In the genomic region with DNA sequence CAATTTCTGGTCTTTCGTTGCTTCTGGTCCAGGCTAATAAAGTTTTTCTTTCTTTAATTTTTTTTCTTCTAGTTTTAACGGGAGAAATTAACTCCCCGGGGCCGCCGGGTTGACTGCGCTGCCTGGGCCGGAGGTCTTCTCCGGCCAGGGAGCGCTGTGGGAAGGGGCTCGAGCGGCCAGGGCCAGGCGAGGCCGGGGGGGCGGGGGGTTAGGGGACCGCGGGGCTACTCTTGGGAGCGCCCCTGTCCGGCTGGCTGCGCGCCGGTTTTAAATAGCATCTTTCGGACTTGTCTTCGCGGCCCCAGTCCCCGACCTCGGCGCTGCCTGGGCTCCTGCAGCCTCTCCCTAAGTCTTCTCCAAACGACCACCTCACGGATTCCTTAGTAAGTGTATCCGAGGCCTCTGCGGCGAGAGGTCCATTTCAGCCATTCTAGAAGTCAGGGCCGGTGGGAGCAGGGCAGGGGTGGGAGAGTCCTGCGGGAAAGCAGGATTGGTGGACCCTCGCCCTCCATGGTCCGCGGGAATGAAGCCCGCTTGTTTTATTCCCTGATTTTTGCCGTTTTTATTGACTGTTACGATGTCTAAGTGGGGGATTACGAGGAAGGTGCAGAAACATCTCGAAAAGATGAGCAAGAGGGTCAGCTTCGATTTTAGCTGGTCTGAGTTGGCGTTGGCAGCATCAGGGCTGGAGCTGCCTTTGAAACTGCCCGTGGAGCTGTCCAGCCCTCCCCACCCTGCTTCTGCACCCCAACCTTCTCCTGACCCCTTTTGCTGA, we compare ENCODE assay signal across 8 cellular contexts. TPM values are rescaled to one million over a fixed set of nuclear protein-coding genes. Genes with fewer than 3 reads are reported as not detected.
DNase-seq lines count a peak whose midpoint lies in the region; ATAC-seq, FAIRE-seq and TF ChIP-seq lines count a peak whose summit lies in the region.

No MANE protein-coding gene starts in this region.

- H3K36me3 ChIP-seq in ACC112 (ENCODE audit: insufficient read depth, low read length) (peaks cover 6% of the 10 kb centered on the region; the same call in 1 of the 2 replicates), urinary bladder (ENCODE audit: insufficient read depth) (no peaks in the 10 kb centered on the region)

- no peak for TF ChIP-seq POLR2A in GM12892 (IDR thresholded peaks at IDR 0.05; ENCODE audit: low read depth, low read length)

- no peak for TF ChIP-seq CTCF in natural killer cell (IDR thresholded peaks at IDR 0.05)

- peaks cover 15% of the 10 kb centered on the region for H3K79me2 ChIP-seq in ACC112 (ENCODE audit: control insufficient read depth, insufficient read depth, low read length, unreplicated experiment)

- H3K4me1 ChIP-seq in ACC112 (ENCODE audit: control insufficient read depth, insufficient read depth, low read length, unreplicated experiment) = no peaks in the 10 kb centered on the region
- H3K4me1 ChIP-seq in urinary bladder (ENCODE audit: insufficient read depth) = no peaks in the 10 kb centered on the region

- peaks cover 9% of the 10 kb centered on the region; the same call in 1 of the 2 replicates for H3K27me3 ChIP-seq in ACC112 (ENCODE audit: insufficient read depth, low read length)

- intact Hi-C loops in natural killer cell (cut with micrococcal nuclease) = loop anchor here (1.0 kb wide), 1 partner anchor 34 kb away; a partner anchor contains a TSS

- H3K4me3 Mint-ChIP-seq in natural killer cell = peak overlapping the region; percentile 92

- H3K36me3 Mint-ChIP-seq in natural killer cell = no peaks in the 10 kb centered on the region

- WGBS in urinary bladder = under 1% methylated on average over 45 of the region's 45 CpGs

- peak overlapping the region; percentile 100 for H3K4me3 ChIP-seq in ACC112 (ENCODE audit: low read depth, low read length)
- H3K4me3 ChIP-seq in urinary bladder (ENCODE audit: low read depth, low read length) = peak overlapping the region; percentile 75

- no peak overlapping the region for H3K27ac ChIP-seq in ACC112 (ENCODE audit: low read depth, low read length)
- H3K27ac ChIP-seq in urinary bladder (ENCODE audit: low read depth) = peak overlapping the region; percentile 27

- peaks cover 5 to 11% of the 10 kb centered on the region in 2 donors for H3K27me3 Mint-ChIP-seq in natural killer cell (ENCODE audit: low read depth in 2 of 2)

- H3K9me3 Mint-ChIP-seq in natural killer cell = no peaks in the 10 kb centered on the region

- peak overlapping the region; percentile 85 to 88 for H3K27ac Mint-ChIP-seq in natural killer cell

- ATAC-seq in HG02763 (IDR thresholded peaks at IDR 0.05; ENCODE audit: unreplicated experiment) (peak; percentile 22), natural killer cell (peak; percentile 16 to 28 (median 23))

- peak; percentile 81 for FAIRE-seq in GM12892 (lab: Jason Lieb, UNC)

- peak overlapping the region; percentile 97 for H2AFZ ChIP-seq in ACC112 (ENCODE audit: low read length, unreplicated experiment)

- DNase-seq in GM12892 (ENCODE audit: insufficient read length) = peak; percentile 15
- DNase-seq in NCI-H1105 treated with DMSO at 0.1 percent for 48 hours (lab: John Stamatoyannopoulos, UW) = peak; percentile 41
- DNase-seq in activated T-cell treated with anti-CD3 and anti-CD28 coated beads for 4 hours = peak; percentile 9
- DNase-seq in fibroblast of peridontal ligament (ENCODE audit: extremely low read depth) = peak; percentile 40
- no peak for DNase-seq in natural killer cell

- H3K4me1 Mint-ChIP-seq in natural killer cell = peaks cover 31 to 41% of the 10 kb centered on the region in 2 donors

RNA-seq across cellular contexts. Expression of a gene that starts 0.5 kb away (rescaled TPM):
- polyA plus RNA-seq in GM12892 (2012; ENCODE audit: missing spikeins) = 21.6 TPM
- total RNA-seq in natural killer cell = 10 to 100 TPM; 23.6 to 30.8 (median 27.7) TPM
- total RNA-seq in urinary bladder = 169 TPM
- 17.4 TPM for polyA plus RNA-seq in urinary bladder
